Comparison of ENCODE assay signal across 11 cellular contexts in the genomic region with DNA sequence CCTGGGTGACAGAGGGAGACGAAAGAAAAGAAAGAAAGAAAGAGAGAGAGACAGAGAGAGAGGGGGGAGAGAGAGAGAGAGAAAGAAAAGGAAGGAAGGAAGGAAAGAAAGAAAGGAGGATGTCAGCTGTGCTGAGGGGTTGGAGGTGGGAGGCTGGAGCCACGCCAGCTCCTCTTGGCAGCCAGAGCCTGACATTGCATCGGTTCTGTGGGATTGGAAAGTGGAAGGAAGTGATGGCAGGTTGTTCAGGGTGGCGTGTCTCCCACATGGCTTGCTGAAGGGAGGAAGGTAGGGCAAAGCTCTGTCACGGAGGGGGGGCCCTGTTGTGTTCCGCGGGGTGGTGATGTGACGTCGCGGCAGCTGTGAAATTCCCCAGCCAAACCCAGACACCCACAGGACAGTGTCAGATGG. TPM values are rescaled to one million over a fixed set of nuclear protein-coding genes. Genes with fewer than 3 reads are reported as not detected.
DNase-seq lines count a peak whose midpoint lies in the region; ATAC-seq and TF ChIP-seq lines count a peak whose summit lies in the region.
"Had no signal": no experiment of that assay in that cellular context is flagged by ENCODE, and none has a peak within 500 bp of the region (broad histone marks: within the 10 kb centered on the region; RNA-seq: fewer than 3 reads in every experiment).

No MANE protein-coding gene starts in this region.

- ATAC-seq in left colon: no peak

- TF ChIP-seq CTCF in sigmoid colon (IDR thresholded peaks at IDR 0.05): no peak

- H3K27ac ChIP-seq in sigmoid colon: no peak overlapping the region

- DNase-seq in T follicular helper cell (ENCODE audit: low read depth) (peak; percentile 72), activated T-cell treated with anti-CD3 and anti-CD28 coated beads for 1 hour (ENCODE audit: low read depth) (peak; percentile 58), left colon (peak; percentile 44 to 48), sigmoid colon (no peak), NCI-H510A treated with DMSO at 0.1 percent for 48 hours (lab: John Stamatoyannopoulos, UW) (no peak), HuH-7.5 (ENCODE audit: low spot score) (no peak), NCI-H2227 treated with DMSO at 0.1 percent for 48 hours (lab: John Stamatoyannopoulos, UW) (no peak)
- DNase-seq in stimulated activated naive CD4-positive, alpha-beta T cell (lab: John Stamatoyannopoulos, UW): peak; percentile 24 to 68 (median 48)
- DNase-seq: KG1 had no signal

- H3K27me3 ChIP-seq in sigmoid colon: no peaks in the 10 kb centered on the region
- H3K27me3 ChIP-seq: heart right ventricle, tibial nerve had no signal

- H3K4me1 ChIP-seq in sigmoid colon: peaks cover 0 to 5% (median 0%) of the 10 kb centered on the region in 4 donors

- no peak for TF ChIP-seq POLR2A in sigmoid colon (IDR thresholded peaks at IDR 0.05)

- intact Hi-C loops in left colon (cut with DNase I, micrococcal nuclease): loop anchor here (5.0 to 10.0 kb wide), 3 partner anchors 34 to 97 kb away; no protein-coding TSS in a partner anchor
- intact Hi-C loops in sigmoid colon (cut with DNase I): loop anchor here (5.0 kb wide), 1 partner anchor 89 kb away; no protein-coding TSS in a partner anchor

- H3K36me3 ChIP-seq in sigmoid colon: peaks cover 0 to 13% (median 3%) of the 10 kb centered on the region in 4 donors

- 48 to 76% methylated on average over 10 of the region's 10 CpGs for WGBS in sigmoid colon, 2 donors

- no peak overlapping the region for H3K4me3 ChIP-seq in sigmoid colon
- H3K4me3 ChIP-seq: heart right ventricle, tibial nerve had no signal

- H3K9me3 ChIP-seq in sigmoid colon: no peaks in the 10 kb centered on the region
- H3K9me3 ChIP-seq: heart right ventricle, tibial nerve had no signal

- TF ChIP-seq EP300 in sigmoid colon (IDR thresholded peaks at IDR 0.05): no peak

RNA-seq across cellular contexts. Expression of a gene that starts 30.7 kb away (rescaled TPM):
- total RNA-seq in left colon: 10 to 100 TPM; 35.5 to 38.4 TPM
- 10 to 100 TPM; 43.3 to 59.6 (median 54.8) TPM for total RNA-seq in sigmoid colon
- 10 to 100 TPM; 27.0 to 41.7 (median 29.4) TPM for polyA plus RNA-seq in sigmoid colon

RNA-seq across cellular contexts. Expression of a gene that starts 53.8 kb away (rescaled TPM):
- total RNA-seq in left colon (1 to 10 TPM in 1 of 2 donors, under 1 TPM in 1; 0.58 to 1.2 TPM), sigmoid colon (1 to 10 TPM; 3.2 to 7.8 (median 6.2) TPM)
- 1 to 10 TPM in 1 of 3 donors, under 1 TPM in 2; 0.60 to 1.3 (median 0.92) TPM for polyA plus RNA-seq in sigmoid colon

Comparison
In these comparisons a context has a peak if more than half of its experiments do, and no peak if none do; other contexts are left out.
1. DNase-seq: peak in T follicular helper cell (single experiment), activated T-cell treated with anti-CD3 and anti-CD28 coated beads for 1 hour (single experiment), left colon (2 of 2) and stimulated activated naive CD4-positive, alpha-beta T cell (6 of 6); none in sigmoid colon (single experiment), NCI-H510A treated with DMSO at 0.1 percent for 48 hours (single experiment), HuH-7.5 (single experiment) and NCI-H2227 treated with DMSO at 0.1 percent for 48 hours (single experiment).